In genomic region chr4:140131663-140132229, GRCh38 we compare ENCODE assay signal across 15 cellular contexts.
"Had no signal": no experiment of that assay in that cellular context is flagged by ENCODE, and none has a peak within 500 bp of the region (broad histone marks: within the 10 kb centered on the region; RNA-seq: fewer than 3 reads in every experiment).

No MANE protein-coding gene starts in this region.

- H3K36me3 ChIP-seq: colonic mucosa, gastroesophageal sphincter, left ventricle myocardium inferior, sigmoid colon, tibial artery, vagina had no signal

- H3K27ac ChIP-seq: colonic mucosa, gastroesophageal sphincter, left ventricle myocardium inferior, sigmoid colon, tibial artery, vagina had no signal

- H3K4me1 ChIP-seq: colonic mucosa had no signal

- H3K4me3 Mint-ChIP-seq: memory B cell; T-helper 2 cell treated with Interferon-gamma antibody and Interleukin-4, amounts not matched to agents 5 μg/mL and 100 μg/mL, for 36 hours had no signal

- H3K9me3 ChIP-seq: colonic mucosa, gastroesophageal sphincter, left ventricle myocardium inferior, sigmoid colon, tibial artery, vagina had no signal

- H3K9me3 Mint-ChIP-seq: memory B cell; T-helper 2 cell treated with Interferon-gamma antibody and Interleukin-4, amounts not matched to agents 5 μg/mL and 100 μg/mL, for 36 hours had no signal

- ATAC-seq: gastroesophageal sphincter had no signal

- H3K4me1 Mint-ChIP-seq: memory B cell had no signal

- DNase-seq: activated CD4-positive, CD25-positive, alpha-beta regulatory T cell treated with anti-CD3 and anti-CD28 coated beads, Interleukin-2, amount 50 U/mL, for 72 hours; activated effector memory CD4-positive, alpha-beta T cell treated with Interleukin-2 at 50 U/mL for 16 hours; caudate nucleus; colonic mucosa; kidney; left ventricle myocardium inferior; sigmoid colon; stimulated activated CD4-positive, alpha-beta T cell treated with anti-CD3 and anti-CD28 coated beads, Interleukin-12 subunit alpha, Interleukin-12 subunit beta, amount 100 ng/mL, for 4 hours; stimulated activated CD4-positive, alpha-beta T cell treated with anti-CD3 and anti-CD28 coated beads, Interleukin-2, amount 100 ng/mL, for 48 hours; SW 1271; tibial artery had no signal

- H3K27me3 ChIP-seq: colonic mucosa, gastroesophageal sphincter, sigmoid colon, tibial artery, vagina had no signal

- H3K27ac Mint-ChIP-seq: memory B cell; T-helper 2 cell treated with Interferon-gamma antibody and Interleukin-4, amounts not matched to agents 5 μg/mL and 100 μg/mL, for 36 hours had no signal

- H3K36me3 Mint-ChIP-seq: memory B cell had no signal

- H3K4me3 ChIP-seq: colonic mucosa, gastroesophageal sphincter, left ventricle myocardium inferior, sigmoid colon, tibial artery, vagina had no signal
